Comparison of ENCODE assay signal across 15 cellular contexts in genomic region chr3:114376516-114376915, GRCh38.
"Had no signal": no experiment of that assay in that cellular context is flagged by ENCODE, and none has a peak within 500 bp of the region (broad histone marks: within the 10 kb centered on the region; RNA-seq: fewer than 3 reads in every experiment).

No MANE protein-coding gene starts in this region.

- H3K9me3 ChIP-seq: body of pancreas, right atrium auricular region, thoracic aorta had no signal

- H3K4me1 Mint-ChIP-seq: activated CD4-positive, alpha-beta T cell treated with anti-CD3 and anti-CD28 coated beads, Interleukin-2, amount 10 ng/mL, durations not matched to agents 7 days and 5 days had no signal

- H3K4me3 Mint-ChIP-seq: activated CD4-positive, alpha-beta T cell treated with anti-CD3 and anti-CD28 coated beads, Interleukin-2, amount 10 ng/mL, durations not matched to agents 7 days and 5 days; endodermal cell; naive thymus-derived CD8-positive, alpha-beta T cell had no signal

- ATAC-seq: activated naive CD4-positive, alpha-beta T cell treated with anti-CD3 and anti-CD28 coated beads, Interleukin-2, amount 50 U/mL, for 72 hours; body of pancreas; naive thymus-derived CD8-positive, alpha-beta T cell had no signal

- H3K36me3 Mint-ChIP-seq: activated naive CD4-positive, alpha-beta T cell treated with anti-CD3 and anti-CD28 coated beads, Interleukin-2, amount 50 U/mL, for 72 hours had no signal

- H3K4me3 ChIP-seq: body of pancreas, right atrium auricular region, thoracic aorta had no signal

- H3K27ac ChIP-seq: body of pancreas, thoracic aorta had no signal

- H3K27ac Mint-ChIP-seq: activated CD4-positive, alpha-beta T cell treated with anti-CD3 and anti-CD28 coated beads, Interleukin-2, amount 10 ng/mL, durations not matched to agents 7 days and 5 days; activated naive CD4-positive, alpha-beta T cell treated with anti-CD3 and anti-CD28 coated beads, Interleukin-2, amount 50 U/mL, for 72 hours; activated T-helper 2 cell treated with anti-CD3 and anti-CD28 coated beads, Interferon-gamma antibody, Interleukin-2, Interleukin-4, amounts not matched to agents 10 μg/mL and 5 μg/mL and 100 μg/mL, durations not matched to agents 14 hours and 24 hours and 36 hours; endodermal cell; naive thymus-derived CD8-positive, alpha-beta T cell had no signal

- H3K27me3 Mint-ChIP-seq: activated CD4-positive, alpha-beta T cell treated with anti-CD3 and anti-CD28 coated beads, Interleukin-2, amount 10 ng/mL, durations not matched to agents 7 days and 5 days; naive thymus-derived CD8-positive, alpha-beta T cell had no signal

- H3K27me3 ChIP-seq: body of pancreas, right atrium auricular region had no signal

- DNase-seq: activated CD4-positive, alpha-beta T cell treated with anti-CD3 and anti-CD28 coated beads, Interleukin-2, amount 10 ng/mL, durations not matched to agents 7 days and 5 days; activated CD4-positive, CD25-positive, alpha-beta regulatory T cell; amniotic stem cell; body of pancreas; endodermal cell; erythroblast; naive thymus-derived CD8-positive, alpha-beta T cell; posterior cingulate gyrus; stimulated activated CD4-positive, alpha-beta T cell treated with anti-CD3 and anti-CD28 coated beads, Interleukin-2, amount 100 ng/mL, for 24 hours; stimulated activated naive CD4-positive, alpha-beta T cell treated with Interleukin-2 at 50 U/mL for 16 hours; T-helper 2 cell had no signal

- H3K36me3 ChIP-seq: thoracic aorta had no signal

- H3K9me3 Mint-ChIP-seq: activated CD4-positive, alpha-beta T cell treated with anti-CD3 and anti-CD28 coated beads, Interleukin-2, amount 10 ng/mL, durations not matched to agents 7 days and 5 days; activated naive CD4-positive, alpha-beta T cell treated with anti-CD3 and anti-CD28 coated beads, Interleukin-2, amount 50 U/mL, for 72 hours; activated T-helper 2 cell treated with anti-CD3 and anti-CD28 coated beads, Interferon-gamma antibody, Interleukin-2, Interleukin-4, amounts not matched to agents 10 μg/mL and 5 μg/mL and 100 μg/mL, durations not matched to agents 14 hours and 24 hours and 36 hours; endodermal cell; naive thymus-derived CD8-positive, alpha-beta T cell had no signal
